Comparison of ENCODE assay signal across 37 cellular contexts in genomic region chr14:71626281-71626835, GRCh38.
DNase-seq lines count a peak whose midpoint lies in the region; ATAC-seq and TF ChIP-seq lines count a peak whose summit lies in the region.
"Had no signal": no experiment of that assay in that cellular context is flagged by ENCODE, and none has a peak within 500 bp of the region (broad histone marks: within the 10 kb centered on the region; RNA-seq: fewer than 3 reads in every experiment).

No MANE protein-coding gene starts in this region.

- no peak for ATAC-seq in GM19328 (IDR thresholded peaks at IDR 0.05; ENCODE audit: unreplicated experiment)
- ATAC-seq: activated T-helper 17 cell treated with anti-CD3 and anti-CD28 coated beads, Interleukin-2, amount 50 U/mL, for 72 hours; foreskin keratinocyte; heart left ventricle; lower lobe of right lung; natural killer cell; T-cell; upper lobe of right lung had no signal

- peaks cover 12% of the 10 kb centered on the region for H3K4me1 Mint-ChIP-seq in neural progenitor cell
- H3K4me1 Mint-ChIP-seq: activated naive CD4-positive, alpha-beta T cell treated with anti-CD3 and anti-CD28 coated beads, Interleukin-2, amount 10 ng/mL, durations not matched to agents 7 days and 5 days; natural killer cell; T-cell had no signal

- H3K36me3 Mint-ChIP-seq in neural progenitor cell, result peaks cover 17% of the 10 kb centered on the region

- H3K36me3 ChIP-seq in adipocyte (ENCODE audit: control insufficient read depth, insufficient read depth, low read length, severe bottlenecking), result peaks cover 11% of the 10 kb centered on the region
- peaks cover 15% of the 10 kb centered on the region for H3K36me3 ChIP-seq in neutrophil
- H3K36me3 ChIP-seq in neural progenitor cell, result no peaks in the 10 kb centered on the region
- H3K36me3 ChIP-seq: colonic mucosa, ovary had no signal

- TF ChIP-seq CTCF in neutrophil (IDR thresholded peaks at IDR 0.05) (no peak), neural progenitor cell (IDR thresholded peaks at IDR 0.05) (no peak)

- H3K27ac ChIP-seq in neutrophil, result peak overlapping the region; percentile 68
- no peak overlapping the region for H3K27ac ChIP-seq in neural progenitor cell
- H3K27ac ChIP-seq: C4-2B, colonic mucosa, epithelial cell of prostate, foreskin keratinocyte, heart left ventricle, KMS-11, lower lobe of right lung, ovary, skin epidermis, suprapubic skin, upper lobe of right lung, WERI-Rb-1 had no signal

- H3K27me3 Mint-ChIP-seq in neural progenitor cell (ENCODE audit: insufficient read depth, low read depth), result no peaks in the 10 kb centered on the region
- H3K27me3 Mint-ChIP-seq: activated naive CD4-positive, alpha-beta T cell treated with anti-CD3 and anti-CD28 coated beads, Interleukin-2, amount 10 ng/mL, durations not matched to agents 7 days and 5 days; activated T-helper 17 cell treated with anti-CD3 and anti-CD28 coated beads, Interleukin-2, amount 50 U/mL, for 72 hours; T-cell had no signal

- no peak overlapping the region for H3K4me3 Mint-ChIP-seq in neural progenitor cell
- H3K4me3 Mint-ChIP-seq: activated naive CD4-positive, alpha-beta T cell treated with anti-CD3 and anti-CD28 coated beads, Interleukin-2, amount 10 ng/mL, durations not matched to agents 7 days and 5 days; activated T-helper 17 cell treated with anti-CD3 and anti-CD28 coated beads, Interleukin-2, amount 50 U/mL, for 72 hours; natural killer cell; T-cell had no signal

- H3K27ac Mint-ChIP-seq in neural progenitor cell, result no peak overlapping the region
- H3K27ac Mint-ChIP-seq: activated naive CD4-positive, alpha-beta T cell treated with anti-CD3 and anti-CD28 coated beads, Interleukin-2, amount 10 ng/mL, durations not matched to agents 7 days and 5 days; activated T-helper 17 cell treated with anti-CD3 and anti-CD28 coated beads, Interleukin-2, amount 50 U/mL, for 72 hours; natural killer cell; T-cell had no signal

- H3K9me3 ChIP-seq in adipocyte (ENCODE audit: control insufficient read depth, low read length) (no peaks in the 10 kb centered on the region), neutrophil (no peaks in the 10 kb centered on the region), neural progenitor cell (ENCODE audit: low read depth) (no peaks in the 10 kb centered on the region)
- H3K9me3 ChIP-seq: colonic mucosa, lower lobe of right lung, ovary, suprapubic skin, upper lobe of right lung had no signal

- no peaks in the 10 kb centered on the region for H3K79me2 ChIP-seq in neural progenitor cell (ENCODE audit: low read depth)

- peaks cover 8% of the 10 kb centered on the region for H3K4me1 ChIP-seq in adipocyte (ENCODE audit: control insufficient read depth, insufficient read depth, low read length)
- peaks cover 12% of the 10 kb centered on the region in 2 experiments for H3K4me1 ChIP-seq in neutrophil (ENCODE audit: control insufficient read depth in 1 of 2, insufficient read depth in 1 of 2, low read depth in 1 of 2, low read length in 1 of 2)
- no peaks in the 10 kb centered on the region for H3K4me1 ChIP-seq in neural progenitor cell
- H3K4me1 ChIP-seq: colonic mucosa, foreskin keratinocyte, heart left ventricle, lower lobe of right lung, suprapubic skin, upper lobe of right lung had no signal

- H3K4me3 ChIP-seq in adipocyte (ENCODE audit: low read length), result no peak overlapping the region
- H3K4me3 ChIP-seq in neutrophil (ENCODE audit: low read depth in 1 of 2, low read length in 1 of 2), result no peak overlapping the region
- no peak overlapping the region for H3K4me3 ChIP-seq in neural progenitor cell
- H3K4me3 ChIP-seq: colonic mucosa, heart left ventricle, lower lobe of right lung, ovary, skin epidermis, suprapubic skin, upper lobe of right lung had no signal

- no peak overlapping the region for H2AFZ ChIP-seq in neural progenitor cell (replicated peaks)

- DNase-seq in HCEC 1CT, result peak; percentile 15
- DNase-seq in adipocyte (ENCODE audit: low read depth), result peak; percentile 73
- DNase-seq in fibroblast of peridontal ligament (ENCODE audit: extremely low read depth), result peak; percentile 33
- DNase-seq in EL, result no peak
- no peak for DNase-seq in neural progenitor cell (ENCODE audit: low spot score)
- no peak for DNase-seq in DMS 273 (lab: John Stamatoyannopoulos, UW; ENCODE audit: unreplicated experiment)
- DNase-seq: activated CD4-positive, alpha-beta T cell treated with anti-CD3 and anti-CD28 coated beads for 48 hours; activated naive CD4-positive, alpha-beta T cell treated with anti-CD3 and anti-CD28 coated beads, Interleukin-2, amount 10 ng/mL, durations not matched to agents 7 days and 5 days; anterior cingulate cortex; colonic mucosa; COR-L47; DMS53; effector memory CD4-positive, alpha-beta T cell; foreskin keratinocyte; GF-D8; heart left ventricle; kidney glomerular epithelial cell; lower lobe of right lung; MM.1S; natural killer cell; NCI-H2081; NCI-H2227 treated with DMSO at 0.1 percent for 48 hours; NCI-H69; ovary; retina; stimulated activated naive CD4-positive, alpha-beta T cell treated with Interleukin-2 at 50 U/mL for 16 hours; T-cell; upper lobe of right lung; WERI-Rb-1 had no signal

- H3K4me2 ChIP-seq in neural progenitor cell, result no peak overlapping the region
- H3K4me2 ChIP-seq: KMS-11 had no signal

- no peaks in the 10 kb centered on the region for H4K20me1 ChIP-seq in neural progenitor cell (ENCODE audit: low read depth)

- no peaks in the 10 kb centered on the region for H3K9me3 Mint-ChIP-seq in neural progenitor cell
- H3K9me3 Mint-ChIP-seq: activated T-helper 17 cell treated with anti-CD3 and anti-CD28 coated beads, Interleukin-2, amount 50 U/mL, for 72 hours; natural killer cell had no signal

- H3F3A ChIP-seq in neural progenitor cell (ENCODE audit: low read depth), result no peaks in the 10 kb centered on the region

- H3K9ac ChIP-seq in adipocyte (ENCODE audit: low read length) (no peak overlapping the region), neural progenitor cell (no peak overlapping the region)
- H3K9ac ChIP-seq: KMS-11 had no signal

- H3K27me3 ChIP-seq in adipocyte (replicated peaks; ENCODE audit: control insufficient read depth, insufficient read depth, low read length), result no peaks in the 10 kb centered on the region
- H3K27me3 ChIP-seq in neutrophil, result no peaks in the 10 kb centered on the region
- no peaks in the 10 kb centered on the region for H3K27me3 ChIP-seq in neural progenitor cell
- H3K27me3 ChIP-seq: colonic mucosa, foreskin keratinocyte, heart left ventricle, ovary, suprapubic skin, upper lobe of right lung had no signal

Comparison
In these comparisons a context has a peak if more than half of its experiments do, and no peak if none do; other contexts are left out.
1. DNase-seq: peak in HCEC 1CT (single experiment), adipocyte (single experiment) and fibroblast of peridontal ligament (single experiment); none in EL (single experiment), neural progenitor cell (single experiment) and DMS 273 (single experiment).